18 cellular contexts compared by ENCODE assay signal in the genomic region with DNA sequence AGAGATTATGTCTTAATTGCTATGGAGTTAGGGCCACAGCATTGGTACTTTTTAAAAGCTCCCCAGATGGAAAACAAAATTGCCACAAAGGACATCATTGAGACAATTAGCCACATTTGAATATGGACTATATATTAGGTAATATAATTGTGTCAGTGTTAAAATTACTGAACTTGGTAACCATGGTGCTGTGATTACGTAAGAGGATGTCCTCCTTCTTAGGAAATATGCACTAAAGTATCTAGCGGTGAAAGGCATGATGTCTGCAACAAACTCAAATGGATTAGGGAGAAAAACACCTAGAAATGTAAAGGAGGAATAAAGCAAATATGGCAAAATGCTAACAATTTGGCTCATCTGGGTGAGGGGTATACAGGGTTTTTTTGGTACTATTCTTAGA.
"Had no signal": no experiment of that assay in that cellular context is flagged by ENCODE, and none has a peak within 500 bp of the region (broad histone marks: within the 10 kb centered on the region; RNA-seq: fewer than 3 reads in every experiment).

No MANE protein-coding gene starts in this region.

- ATAC-seq: activated CD8-positive, alpha-beta T cell treated with anti-CD3 and anti-CD28 coated beads, Interleukin-2, amount 10 ng/mL, durations not matched to agents 7 days and 5 days; left ventricle myocardium superior; natural killer cell treated with Interleukin-12 subunit alpha and Interleukin-12 subunit beta and Interleukin-15 and Interleukin-18, amount 100 ng/mL, for 72 hours; stimulated activated naive CD8-positive, alpha-beta T cell treated with anti-CD3 and anti-CD28 coated beads, Interleukin-15, Interleukin-2, amounts not matched to agents 100 U/mL and 50 U/mL, for 24 hours had no signal

- H3K36me3 Mint-ChIP-seq: activated naive CD8-positive, alpha-beta T cell treated with anti-CD3 and anti-CD28 coated beads for 36 hours; natural killer cell treated with Interleukin-12 subunit alpha and Interleukin-12 subunit beta and Interleukin-15 and Interleukin-18, amount 100 ng/mL, for 72 hours had no signal

- H3K4me3 Mint-ChIP-seq: activated B cell treated with CpG ODN at 0.5 μM for 24 hours; activated CD4-positive, alpha-beta T cell treated with anti-CD3 and anti-CD28 coated beads, Interleukin-2, amount 10 ng/mL, durations not matched to agents 24 days and 14 days; activated CD8-positive, alpha-beta T cell treated with anti-CD3 and anti-CD28 coated beads, Interleukin-2, amount 10 ng/mL, durations not matched to agents 7 days and 5 days; activated naive CD8-positive, alpha-beta T cell treated with anti-CD3 and anti-CD28 coated beads for 36 hours; activated T-helper 1 cell treated with anti-CD3 and anti-CD28 coated beads, Interleukin-12 subunit alpha, Interleukin-12 subunit beta, Interleukin-2, Interleukin-4 antibody, amounts not matched to agents 30 ng/mL and 10 ng/mL and 1 ng/mL, durations not matched to agents 14 hours and 24 hours and 36 hours; natural killer cell treated with Interleukin-12 subunit alpha and Interleukin-12 subunit beta and Interleukin-15 and Interleukin-18, amount 100 ng/mL, for 72 hours had no signal

- FAIRE-seq: keratinocyte, TTC549 had no signal

- H3K9me3 Mint-ChIP-seq: activated B cell treated with CpG ODN at 0.5 μM for 24 hours; activated CD4-positive, alpha-beta T cell treated with anti-CD3 and anti-CD28 coated beads, Interleukin-2, amount 10 ng/mL, durations not matched to agents 24 days and 14 days; activated naive CD8-positive, alpha-beta T cell treated with anti-CD3 and anti-CD28 coated beads for 36 hours; activated T-helper 1 cell treated with anti-CD3 and anti-CD28 coated beads, Interleukin-12 subunit alpha, Interleukin-12 subunit beta, Interleukin-2, Interleukin-4 antibody, amounts not matched to agents 30 ng/mL and 10 ng/mL and 1 ng/mL, durations not matched to agents 14 hours and 24 hours and 36 hours; natural killer cell treated with Interleukin-12 subunit alpha and Interleukin-12 subunit beta and Interleukin-15 and Interleukin-18, amount 100 ng/mL, for 72 hours had no signal

- H3K27ac Mint-ChIP-seq: activated B cell treated with CpG ODN at 0.5 μM for 24 hours; activated CD4-positive, alpha-beta T cell treated with anti-CD3 and anti-CD28 coated beads, Interleukin-2, amount 10 ng/mL, durations not matched to agents 24 days and 14 days; activated CD8-positive, alpha-beta T cell treated with anti-CD3 and anti-CD28 coated beads, Interleukin-2, amount 10 ng/mL, durations not matched to agents 7 days and 5 days; activated naive CD8-positive, alpha-beta T cell treated with anti-CD3 and anti-CD28 coated beads for 36 hours; activated T-helper 1 cell treated with anti-CD3 and anti-CD28 coated beads, Interleukin-12 subunit alpha, Interleukin-12 subunit beta, Interleukin-2, Interleukin-4 antibody, amounts not matched to agents 30 ng/mL and 10 ng/mL and 1 ng/mL, durations not matched to agents 14 hours and 24 hours and 36 hours; natural killer cell treated with Interleukin-12 subunit alpha and Interleukin-12 subunit beta and Interleukin-15 and Interleukin-18, amount 100 ng/mL, for 72 hours had no signal

- H3K27ac ChIP-seq: brain microvascular endothelial cell, epithelial cell of prostate had no signal

- DNase-seq: activated B cell treated with CpG ODN at 0.5 μM for 24 hours; activated CD4-positive, alpha-beta T cell treated with anti-CD3 and anti-CD28 coated beads, Interleukin-2, amount 10 ng/mL, durations not matched to agents 24 days and 14 days; activated CD8-positive, alpha-beta T cell treated with anti-CD3 and anti-CD28 coated beads, Interleukin-2, amount 10 ng/mL, durations not matched to agents 7 days and 5 days; activated naive CD8-positive, alpha-beta T cell treated with anti-CD3 and anti-CD28 coated beads for 36 hours; brain microvascular endothelial cell; cerebellar nuclear complex; effector memory CD4-positive, alpha-beta T cell; left ventricle myocardium superior; mesendoderm; posterior cingulate gyrus; stimulated activated CD4-positive, alpha-beta T cell treated with anti-CD3 and anti-CD28 coated beads, Interleukin-4, amount 100 ng/mL, for 24 hours; stimulated activated naive CD8-positive, alpha-beta T cell treated with anti-CD3 and anti-CD28 coated beads, Interleukin-15, Interleukin-2, amounts not matched to agents 100 U/mL and 50 U/mL, for 24 hours; T-helper 2 cell had no signal

- H3K36me3 ChIP-seq: brain microvascular endothelial cell had no signal

- H3K4me1 Mint-ChIP-seq: activated B cell treated with CpG ODN at 0.5 μM for 24 hours; activated CD4-positive, alpha-beta T cell treated with anti-CD3 and anti-CD28 coated beads, Interleukin-2, amount 10 ng/mL, durations not matched to agents 24 days and 14 days; activated naive CD8-positive, alpha-beta T cell treated with anti-CD3 and anti-CD28 coated beads for 36 hours had no signal

- H3K27me3 Mint-ChIP-seq: activated B cell treated with CpG ODN at 0.5 μM for 24 hours; activated CD4-positive, alpha-beta T cell treated with anti-CD3 and anti-CD28 coated beads, Interleukin-2, amount 10 ng/mL, durations not matched to agents 24 days and 14 days; activated naive CD8-positive, alpha-beta T cell treated with anti-CD3 and anti-CD28 coated beads for 36 hours had no signal
